Comparison of ENCODE assay signal across 22 cellular contexts in the genomic region with DNA sequence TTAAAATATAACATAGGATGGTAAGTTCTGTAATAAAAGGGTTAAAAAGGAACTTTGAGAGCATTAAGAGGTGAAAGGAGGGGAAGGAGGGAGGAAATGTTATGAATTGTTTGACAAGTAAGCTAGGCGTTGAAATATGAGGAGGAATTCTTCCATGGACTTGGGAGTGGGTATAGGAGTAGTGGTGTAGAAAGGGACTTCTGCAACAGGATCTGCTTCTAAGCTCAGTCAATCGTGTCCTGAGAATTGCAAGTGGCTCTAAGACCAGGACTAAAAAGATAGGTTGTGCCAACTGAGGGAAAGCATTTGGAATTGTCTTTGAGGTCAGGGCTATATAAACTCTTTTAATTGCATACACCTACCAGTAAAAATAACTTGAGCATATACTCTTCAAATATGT.
DNase-seq lines count a peak whose midpoint lies in the region; ATAC-seq and TF ChIP-seq lines count a peak whose summit lies in the region.
"Had no signal": no experiment of that assay in that cellular context is flagged by ENCODE, and none has a peak within 500 bp of the region (broad histone marks: within the 10 kb centered on the region; RNA-seq: fewer than 3 reads in every experiment).

No MANE protein-coding gene starts in this region.

- H3K4me3 Mint-ChIP-seq in activated CD4-positive, alpha-beta T cell treated with anti-CD3 and anti-CD28 coated beads, Interleukin-2, amount 10 ng/mL, durations not matched to agents 24 days and 14 days = no peak overlapping the region
- H3K4me3 Mint-ChIP-seq in activated CD4-positive, alpha-beta T cell treated with anti-CD3 and anti-CD28 coated beads, Interleukin-2, amount 10 ng/mL, durations not matched to agents 7 days and 5 days = no peak overlapping the region
- no peak overlapping the region for H3K4me3 Mint-ChIP-seq in Calu3 (ENCODE audit: low read depth, unreplicated experiment)
- H3K4me3 Mint-ChIP-seq: CD4-positive, CD25-positive, alpha-beta regulatory T cell; endodermal cell; naive thymus-derived CD4-positive, alpha-beta T cell had no signal

- intact Hi-C loops in activated CD4-positive, alpha-beta T cell treated with anti-CD3 and anti-CD28 coated beads, Interleukin-2, amount 10 ng/mL, durations not matched to agents 24 days and 14 days (cut with micrococcal nuclease) = no loop called here
- intact Hi-C loops in uterus (cut with DNase I; ENCODE audit: low total_unique reads) = no loop called here
- intact Hi-C loops in Calu3 (cut with micrococcal nuclease; ENCODE audit: unreplicated experiment) = no loop called here

- no peak overlapping the region for H3K27ac Mint-ChIP-seq in activated CD4-positive, alpha-beta T cell treated with anti-CD3 and anti-CD28 coated beads, Interleukin-2, amount 10 ng/mL, durations not matched to agents 24 days and 14 days
- H3K27ac Mint-ChIP-seq in activated CD4-positive, alpha-beta T cell treated with anti-CD3 and anti-CD28 coated beads, Interleukin-2, amount 10 ng/mL, durations not matched to agents 7 days and 5 days = no peak overlapping the region
- H3K27ac Mint-ChIP-seq in Calu3 (ENCODE audit: unreplicated experiment) = no peak overlapping the region
- H3K27ac Mint-ChIP-seq: CD4-positive, CD25-positive, alpha-beta regulatory T cell; endodermal cell; naive thymus-derived CD4-positive, alpha-beta T cell had no signal

- CTCF ChIA-PET in activated CD4-positive, alpha-beta T cell treated with anti-CD3 and anti-CD28 coated beads, Interleukin-2, amount 10 ng/mL, durations not matched to agents 7 days and 5 days (lab: Charles Lee) = no interaction called here
- CTCF ChIA-PET in Calu3 (lab: Charles Lee) = no interaction called here

- no peak overlapping the region for H3K4me3 ChIP-seq in SJSA1
- H3K4me3 ChIP-seq in uterus = no peak overlapping the region
- H3K4me3 ChIP-seq: pancreas, upper lobe of left lung had no signal

- no peaks in the 10 kb centered on the region for H3K27me3 Mint-ChIP-seq in activated CD4-positive, alpha-beta T cell treated with anti-CD3 and anti-CD28 coated beads, Interleukin-2, amount 10 ng/mL, durations not matched to agents 24 days and 14 days
- H3K27me3 Mint-ChIP-seq in activated CD4-positive, alpha-beta T cell treated with anti-CD3 and anti-CD28 coated beads, Interleukin-2, amount 10 ng/mL, durations not matched to agents 7 days and 5 days = no peaks in the 10 kb centered on the region
- H3K27me3 Mint-ChIP-seq in Calu3 (ENCODE audit: unreplicated experiment) = no peaks in the 10 kb centered on the region

- H3K9me3 ChIP-seq in SJSA1 (replicated peaks) (peaks cover 3% of the 10 kb centered on the region; the same call in 1 of the 2 replicates), uterus (no peaks in the 10 kb centered on the region)
- H3K9me3 ChIP-seq: pancreas, upper lobe of left lung had no signal

- peaks cover 3% of the 10 kb centered on the region for H3K36me3 Mint-ChIP-seq in activated CD4-positive, alpha-beta T cell treated with anti-CD3 and anti-CD28 coated beads, Interleukin-2, amount 10 ng/mL, durations not matched to agents 24 days and 14 days (ENCODE audit: low read depth)
- H3K36me3 Mint-ChIP-seq in activated CD4-positive, alpha-beta T cell treated with anti-CD3 and anti-CD28 coated beads, Interleukin-2, amount 10 ng/mL, durations not matched to agents 7 days and 5 days (ENCODE audit: low read depth) = peaks cover 10% of the 10 kb centered on the region
- H3K36me3 Mint-ChIP-seq in Calu3 (ENCODE audit: insufficient read depth, unreplicated experiment) = no peaks in the 10 kb centered on the region

- H3K4me1 ChIP-seq in SJSA1 (replicated peaks) = no peaks in the 10 kb centered on the region
- H3K4me1 ChIP-seq in uterus = peaks cover 7 to 14% of the 10 kb centered on the region in 2 donors

- POLR2A ChIA-PET in activated CD4-positive, alpha-beta T cell treated with anti-CD3 and anti-CD28 coated beads, Interleukin-2, amount 10 ng/mL, durations not matched to agents 7 days and 5 days (lab: Charles Lee) = no interaction called here

- H3K27me3 ChIP-seq in SJSA1 (replicated peaks) = peaks cover 60% of the 10 kb centered on the region
- no peaks in the 10 kb centered on the region for H3K27me3 ChIP-seq in uterus
- H3K27me3 ChIP-seq: pancreas, upper lobe of left lung had no signal

- no peak for TF ChIP-seq POLR2A in uterus (IDR thresholded peaks at IDR 0.05)

- H3K27ac ChIP-seq in SJSA1 (no peak overlapping the region), uterus (peak overlapping the region; percentile 66 to 73)
- H3K27ac ChIP-seq: pancreas, upper lobe of left lung, WERI-Rb-1 had no signal

- ATAC-seq in GM19324 (IDR thresholded peaks at IDR 0.05; ENCODE audit: low FRiP score, unreplicated experiment) = no peak
- no peak for ATAC-seq in GM21529 (IDR thresholded peaks at IDR 0.05; ENCODE audit: unreplicated experiment)
- ATAC-seq: naive thymus-derived CD4-positive, alpha-beta T cell; pancreas had no signal

- peaks cover 47% of the 10 kb centered on the region for H3K4me1 Mint-ChIP-seq in activated CD4-positive, alpha-beta T cell treated with anti-CD3 and anti-CD28 coated beads, Interleukin-2, amount 10 ng/mL, durations not matched to agents 24 days and 14 days
- peaks cover 30% of the 10 kb centered on the region for H3K4me1 Mint-ChIP-seq in activated CD4-positive, alpha-beta T cell treated with anti-CD3 and anti-CD28 coated beads, Interleukin-2, amount 10 ng/mL, durations not matched to agents 7 days and 5 days
- peaks cover 44% of the 10 kb centered on the region for H3K4me1 Mint-ChIP-seq in Calu3 (ENCODE audit: low read depth, unreplicated experiment)

- peak; percentile 46 for DNase-seq in activated CD4-positive, alpha-beta T cell treated with anti-CD3 and anti-CD28 coated beads, Interleukin-2, amount 10 ng/mL, durations not matched to agents 24 days and 14 days
- DNase-seq in activated CD4-positive, alpha-beta T cell treated with anti-CD3 and anti-CD28 coated beads, Interleukin-2, amount 10 ng/mL, durations not matched to agents 7 days and 5 days = no peak
- peak; percentile 67 to 75 for DNase-seq in SJSA1 (ENCODE audit: low read depth in 1 of 2, low spot score in 2 of 2)
- peak; percentile 54 for DNase-seq in iPS-NIHi11 (ENCODE audit: low spot score)
- DNase-seq in uterus = no peak
- DNase-seq in Calu3 = no peak
- DNase-seq: activated CD4-positive, alpha-beta T cell treated with anti-CD3 and anti-CD28 coated beads, Interleukin-2, amount 50 U/mL, for 48 hours; activated naive CD4-positive, alpha-beta T cell treated with Interleukin-2 at 50 U/mL for 16 hours; CD4-positive, CD25-positive, alpha-beta regulatory T cell; endodermal cell; KG1; naive thymus-derived CD4-positive, alpha-beta T cell; NCI-H1092 treated with DMSO at 0.1 percent for 48 hours; NCI-H2081 treated with DMSO at 0.1 percent for 48 hours; NCI-H524 treated with DMSO at 0.1 percent for 48 hours; pancreas; Right ventricle myocardium superior; stimulated activated CD4-positive, alpha-beta T cell treated with anti-CD3 and anti-CD28 coated beads, Interleukin-2, amount 100 ng/mL, for 48 hours; upper lobe of left lung; WERI-Rb-1 had no signal

- H3K36me3 ChIP-seq in SJSA1 (no peaks in the 10 kb centered on the region), uterus (no peaks in the 10 kb centered on the region)
- H3K36me3 ChIP-seq: pancreas, upper lobe of left lung, WERI-Rb-1 had no signal

- BruUV-seq in Calu3 (replicated peaks; lab: Mats Ljungman, UMichigan) = no TSS peak

- H3K9me3 Mint-ChIP-seq in activated CD4-positive, alpha-beta T cell treated with anti-CD3 and anti-CD28 coated beads, Interleukin-2, amount 10 ng/mL, durations not matched to agents 24 days and 14 days = peaks cover 4% of the 10 kb centered on the region
- peaks cover 3% of the 10 kb centered on the region for H3K9me3 Mint-ChIP-seq in activated CD4-positive, alpha-beta T cell treated with anti-CD3 and anti-CD28 coated beads, Interleukin-2, amount 10 ng/mL, durations not matched to agents 7 days and 5 days
- H3K9me3 Mint-ChIP-seq in Calu3 (ENCODE audit: low read depth, unreplicated experiment) = no peaks in the 10 kb centered on the region
- H3K9me3 Mint-ChIP-seq: CD4-positive, CD25-positive, alpha-beta regulatory T cell; endodermal cell had no signal

- TF ChIP-seq CTCF in uterus (IDR thresholded peaks at IDR 0.05) (no peak), Calu3 (IDR thresholded peaks at IDR 0.05; ENCODE audit: unreplicated experiment) (no peak)

Comparison
In these comparisons a context has a peak if more than half of its experiments do, and no peak if none do; other contexts are left out.
1. DNase-seq: peak in activated CD4-positive, alpha-beta T cell treated with anti-CD3 and anti-CD28 coated beads, Interleukin-2, amount 10 ng/mL, durations not matched to agents 24 days and 14 days (single experiment), SJSA1 (2 of 2) and iPS-NIHi11 (single experiment); none in activated CD4-positive, alpha-beta T cell treated with anti-CD3 and anti-CD28 coated beads, Interleukin-2, amount 10 ng/mL, durations not matched to agents 7 days and 5 days (single experiment), uterus (0 of 2) and Calu3 (single experiment).